25 cellular contexts compared by ENCODE assay signal in genomic region chr15:100222349-100222715, GRCh38.
DNase-seq lines count a peak whose midpoint lies in the region; ATAC-seq, FAIRE-seq and TF ChIP-seq lines count a peak whose summit lies in the region.
"Had no signal": no experiment of that assay in that cellular context is flagged by ENCODE, and none has a peak within 500 bp of the region (broad histone marks: within the 10 kb centered on the region; RNA-seq: fewer than 3 reads in every experiment).

No MANE protein-coding gene starts in this region.

- no peaks in the 10 kb centered on the region for H3K9me1 ChIP-seq in keratinocyte (ENCODE audit: control insufficient read depth, extremely low read depth, insufficient read depth, low read length)

- H3K4me2 ChIP-seq in keratinocyte (ENCODE audit: control insufficient read depth, extremely low read depth, insufficient read depth, low read depth, low read length), result no peak overlapping the region
- H3K4me2 ChIP-seq: BLaER1, GM23338 had no signal

- no peaks in the 10 kb centered on the region for H3K27me3 Mint-ChIP-seq in CD8-positive, alpha-beta T cell (ENCODE audit: low read depth)
- H3K27me3 Mint-ChIP-seq in chondrocyte (ENCODE audit: low read depth), result peaks cover 5% of the 10 kb centered on the region
- H3K27me3 Mint-ChIP-seq: B cell; CD4-positive, CD25-positive, alpha-beta regulatory T cell; CD8-positive, alpha-beta memory T cell had no signal

- H3K9me3 Mint-ChIP-seq in CD8-positive, alpha-beta T cell, result no peaks in the 10 kb centered on the region
- H3K9me3 Mint-ChIP-seq in chondrocyte (ENCODE audit: low read depth), result no peaks in the 10 kb centered on the region
- H3K9me3 Mint-ChIP-seq: CD4-positive, CD25-positive, alpha-beta regulatory T cell; CD8-positive, alpha-beta memory T cell; GM23338; H9 had no signal

- TF ChIP-seq POLR2A in sigmoid colon (IDR thresholded peaks at IDR 0.05), result no peak

- no peaks in the 10 kb centered on the region for H3K27me3 ChIP-seq in CD8-positive, alpha-beta T cell (ENCODE audit: insufficient read depth, low read length)
- H3K27me3 ChIP-seq in keratinocyte (ENCODE audit: control insufficient read depth, extremely low read depth, insufficient read depth, low read length) (peaks cover 24% of the 10 kb centered on the region), sigmoid colon (no peaks in the 10 kb centered on the region)
- H3K27me3 ChIP-seq: BLaER1 had no signal

- dilution Hi-C loops in keratinocyte (cut with MboI; ENCODE audit: extremely low pct_ligation_motif_present, low sequenced_read_pairs), result no loop called here

- CTCF ChIA-PET in CD8-positive, alpha-beta T cell (lab: Charles Lee), result no interaction called here

- no peaks in the 10 kb centered on the region for H3K36me3 ChIP-seq in CD8-positive, alpha-beta T cell (ENCODE audit: insufficient read depth, low read length)
- H3K36me3 ChIP-seq in keratinocyte (ENCODE audit: control insufficient read depth in 2 of 2, extremely low read depth in 1 of 2, insufficient read depth in 2 of 2, low read length in 2 of 2) (no peaks in the 10 kb centered on the region), sigmoid colon (no peaks in the 10 kb centered on the region)
- H3K36me3 ChIP-seq: BLaER1 had no signal

- H4K20me1 ChIP-seq in keratinocyte (ENCODE audit: control insufficient read depth, extremely low read depth, insufficient read depth, low read length), result no peaks in the 10 kb centered on the region
- H4K20me1 ChIP-seq: BLaER1 had no signal

- H3K79me2 ChIP-seq in keratinocyte (ENCODE audit: control insufficient read depth, insufficient read depth, low read length), result no peaks in the 10 kb centered on the region

- no peak overlapping the region for H3K9ac ChIP-seq in keratinocyte (ENCODE audit: control insufficient read depth, extremely low read depth, insufficient read depth, low read length)
- H3K9ac ChIP-seq: BLaER1 had no signal

- POLR2A ChIA-PET in CD8-positive, alpha-beta T cell (lab: Charles Lee), result no interaction called here

- no peak overlapping the region for H3K4me3 ChIP-seq in CD8-positive, alpha-beta T cell (ENCODE audit: low read depth, low read length)
- no peak overlapping the region for H3K4me3 ChIP-seq in keratinocyte (ENCODE audit: control insufficient read depth in 2 of 3, extremely low read depth in 1 of 3, insufficient read depth in 2 of 3, low read depth in 1 of 3, low read length in 3 of 3)
- H3K4me3 ChIP-seq in sigmoid colon, result no peak overlapping the region
- H3K4me3 ChIP-seq: BLaER1, GM12878, GM23338 had no signal

- H3K4me1 ChIP-seq in CD8-positive, alpha-beta T cell (ENCODE audit: insufficient read depth, low read length), result peaks cover 18% of the 10 kb centered on the region
- H3K4me1 ChIP-seq in keratinocyte (ENCODE audit: control insufficient read depth, extremely low read depth, insufficient read depth, low read length), result peaks cover 5% of the 10 kb centered on the region
- H3K4me1 ChIP-seq in sigmoid colon, result no peaks in the 10 kb centered on the region

- H3K27ac Mint-ChIP-seq in CD8-positive, alpha-beta T cell, result peak overlapping the region; percentile 6
- H3K27ac Mint-ChIP-seq in chondrocyte (ENCODE audit: unreplicated experiment), result no peak overlapping the region
- H3K27ac Mint-ChIP-seq: B cell; CD4-positive, CD25-positive, alpha-beta regulatory T cell; CD8-positive, alpha-beta memory T cell; GM23338; H9; HFFc6 had no signal

- no peak for TF ChIP-seq CTCF in CD8-positive, alpha-beta T cell (IDR thresholded peaks at IDR 0.05)
- TF ChIP-seq CTCF in chondrocyte (IDR thresholded peaks at IDR 0.05) (no peak), keratinocyte (optimal IDR thresholded peaks at IDR 0.05 in 1 of 3, IDR thresholded peaks at IDR 0.05 in 1 of 3, conservative IDR thresholded peaks at IDR 0.05 in 1 of 3; ENCODE audit: extremely low read depth in 1 of 3, insufficient read depth in 2 of 3, low read length in 3 of 3) (no peak), sigmoid colon (IDR thresholded peaks at IDR 0.05) (no peak)

- H2AFZ ChIP-seq in keratinocyte (ENCODE audit: control insufficient read depth, low read length), result peak overlapping the region; percentile 4
- H2AFZ ChIP-seq: GM23338 had no signal

- no peak for DNase-seq in CD8-positive, alpha-beta T cell
- DNase-seq in chondrocyte (ENCODE audit: low spot score) (peak; percentile 59), keratinocyte (ENCODE audit: low read depth, low spot score) (no peak), posterior vena cava (ENCODE audit: low spot score) (peak; percentile 63), NCI-H446 (lab: John Stamatoyannopoulos, UW) (no peak), sigmoid colon (no peak)
- no peak for DNase-seq in effector CD8-positive, alpha-beta T cell (lab: John Stamatoyannopoulos, UW)
- DNase-seq: CD4-positive, CD25-positive, alpha-beta regulatory T cell; CD8-positive, alpha-beta memory T cell; DMS 273 treated with DMSO at 0.1 percent for 48 hours; DMS79; EL; GDM1; H9; HFFc6 had no signal

- no peak overlapping the region for H3K27ac ChIP-seq in CD8-positive, alpha-beta T cell (ENCODE audit: low read depth, low read length)
- H3K27ac ChIP-seq in keratinocyte (ENCODE audit: control insufficient read depth, insufficient read depth, low read length) (no peak overlapping the region), sigmoid colon (no peak overlapping the region)
- H3K27ac ChIP-seq: 22Rv1, BLaER1, C4-2B had no signal

- no peaks in the 10 kb centered on the region for H3K36me3 Mint-ChIP-seq in CD8-positive, alpha-beta T cell
- H3K36me3 Mint-ChIP-seq in chondrocyte (ENCODE audit: low read depth), result no peaks in the 10 kb centered on the region
- H3K36me3 Mint-ChIP-seq: CD4-positive, CD25-positive, alpha-beta regulatory T cell had no signal

- 89 to 92% methylated on average over 8 of the region's 8 CpGs for WGBS in sigmoid colon, 2 donors

- intact Hi-C loops in CD8-positive, alpha-beta T cell (cut with DNase I, micrococcal nuclease), result loop anchor here in 1 of 2 experiments (10.0 kb wide), 1 partner anchor 112 kb away; no protein-coding TSS in a partner anchor
- intact Hi-C loops in posterior vena cava (cut with DNase I), result loop anchor here in 1 of 2 donors (10.0 kb wide), 1 partner anchor 58 kb away; no protein-coding TSS in a partner anchor
- intact Hi-C loops in sigmoid colon (cut with DNase I), result no loop called here

- no peak overlapping the region for H3K4me3 Mint-ChIP-seq in CD8-positive, alpha-beta T cell
- no peak overlapping the region for H3K4me3 Mint-ChIP-seq in chondrocyte (ENCODE audit: unreplicated experiment)
- H3K4me3 Mint-ChIP-seq: B cell; CD4-positive, CD25-positive, alpha-beta regulatory T cell; CD8-positive, alpha-beta memory T cell; GM23338; H9; HFFc6 had no signal

- no peaks in the 10 kb centered on the region for H3K9me3 ChIP-seq in CD8-positive, alpha-beta T cell (ENCODE audit: low read length)
- H3K9me3 ChIP-seq in keratinocyte (ENCODE audit: control insufficient read depth, low read depth, low read length) (no peaks in the 10 kb centered on the region), sigmoid colon (no peaks in the 10 kb centered on the region)
- H3K9me3 ChIP-seq: BLaER1 had no signal

- no peak for TF ChIP-seq EP300 in sigmoid colon (IDR thresholded peaks at IDR 0.05)

- FAIRE-seq in keratinocyte (lab: Jason Lieb, UNC), result no peak
- FAIRE-seq: A204.1, D721Med, GM12878, GM19239 had no signal

- peaks cover 21% of the 10 kb centered on the region for H3K4me1 Mint-ChIP-seq in CD8-positive, alpha-beta T cell (ENCODE audit: low read depth)
- H3K4me1 Mint-ChIP-seq in chondrocyte (ENCODE audit: low read depth), result peaks cover 25% of the 10 kb centered on the region
- H3K4me1 Mint-ChIP-seq: B cell had no signal

- no peak for ATAC-seq in CD8-positive, alpha-beta T cell
- ATAC-seq in GM19351 (IDR thresholded peaks at IDR 0.05; ENCODE audit: unreplicated experiment), result no peak
- ATAC-seq: GM12878, GM23338 had no signal

Comparison
In these comparisons a context has a peak if more than half of its experiments do, and no peak if none do; other contexts are left out.
1. DNase-seq: peak in chondrocyte (single experiment) and posterior vena cava (single experiment); none in CD8-positive, alpha-beta T cell (0 of 7), keratinocyte (single experiment), NCI-H446 (0 of 2), sigmoid colon (single experiment) and effector CD8-positive, alpha-beta T cell (single experiment).